ENCODE assay signal across 9 cellular contexts in genomic region chr9:96344458-96345180, GRCh38. TPM values are rescaled to one million over a fixed set of nuclear protein-coding genes. Genes with fewer than 3 reads are reported as not detected.
DNase-seq lines count a peak whose midpoint lies in the region; ATAC-seq and TF ChIP-seq lines count a peak whose summit lies in the region.
"Had no signal": no experiment of that assay in that cellular context is flagged by ENCODE, and none has a peak within 500 bp of the region (broad histone marks: within the 10 kb centered on the region; RNA-seq: fewer than 3 reads in every experiment).

No MANE protein-coding gene starts in this region.

- no peaks in the 10 kb centered on the region for H3K79me2 ChIP-seq in smooth muscle cell (ENCODE audit: low read depth)

- H3F3A ChIP-seq in smooth muscle cell (ENCODE audit: low read depth) = peaks cover 38% of the 10 kb centered on the region

- H3K36me3 ChIP-seq in BJ (ENCODE audit: control insufficient read depth, insufficient read depth, low read length) (peaks cover 5% of the 10 kb centered on the region), smooth muscle cell (ENCODE audit: low read depth) (no peaks in the 10 kb centered on the region)

- H4K20me1 ChIP-seq in smooth muscle cell (ENCODE audit: low read depth) = no peaks in the 10 kb centered on the region

- H3K4me3 ChIP-seq in BJ (ENCODE audit: low read depth, low read length) (no peak overlapping the region), smooth muscle cell (no peak overlapping the region)
- H3K4me3 ChIP-seq: suprapubic skin had no signal

- peaks cover 2% of the 10 kb centered on the region for H3K9me3 ChIP-seq in smooth muscle cell (replicated peaks; ENCODE audit: low read depth)
- H3K9me3 ChIP-seq: suprapubic skin had no signal

- peak overlapping the region; percentile 74 for H3K4me2 ChIP-seq in smooth muscle cell

- H3K27me3 ChIP-seq in BJ (ENCODE audit: control insufficient read depth, insufficient read depth, low read length) (no peaks in the 10 kb centered on the region), smooth muscle cell (ENCODE audit: low read depth) (no peaks in the 10 kb centered on the region)
- H3K27me3 ChIP-seq: suprapubic skin had no signal

- peaks cover 21% of the 10 kb centered on the region for H3K4me1 ChIP-seq in smooth muscle cell (ENCODE audit: low read depth)

- TF ChIP-seq CTCF in BJ (IDR thresholded peaks at IDR 0.05; ENCODE audit: insufficient read depth, low read depth, low read length) = no peak
- no peak for TF ChIP-seq CTCF in smooth muscle cell (IDR thresholded peaks at IDR 0.05; ENCODE audit: borderline replicate concordance, insufficient read depth, poor library complexity, severe bottlenecking)

- H2AFZ ChIP-seq in smooth muscle cell (ENCODE audit: low read depth) = no peak overlapping the region

- H3K9ac ChIP-seq in smooth muscle cell (ENCODE audit: low read depth) = no peak overlapping the region

- 46% methylated on average over 6 of the region's 6 CpGs for WGBS in smooth muscle cell (ENCODE audit: low lambda C conversion rate)

- ATAC-seq in GM21717 (IDR thresholded peaks at IDR 0.05; ENCODE audit: unreplicated experiment) (no peak), GM21737 (IDR thresholded peaks at IDR 0.05; ENCODE audit: unreplicated experiment) (no peak)

- CTCF ChIA-PET in BJ (lab: Yijun Ruan, JAX) = interaction anchor here (0.8 to 2.8 kb wide), 3 partner anchors 17 to 322 kb away, joined by 3 to 13 read pairs (median 3); no protein-coding TSS in a partner anchor

- H3K27ac ChIP-seq in smooth muscle cell (ENCODE audit: low read depth) = peak overlapping the region; percentile 50
- H3K27ac ChIP-seq: suprapubic skin had no signal

- peak; percentile 46 for DNase-seq in BJ (ENCODE audit: low read depth)
- peak; percentile 25 for DNase-seq in NCI-H1105 (lab: John Stamatoyannopoulos, UW)
- peak in 44 of 58 donors; percentile 3 to 83 (median 38) for DNase-seq in anterior cingulate cortex (lab: John Stamatoyannopoulos, UW)
- DNase-seq in hepatic stellate cell (ENCODE audit: low spot score) = peak; percentile 85
- no peak for DNase-seq in smooth muscle cell (lab: John Stamatoyannopoulos, UW; ENCODE audit: unreplicated experiment)
- no peak for DNase-seq in stimulated activated CD4-positive, alpha-beta T cell treated with anti-CD3 and anti-CD28 coated beads, Interleukin-2, amount 100 ng/mL, for 24 hours

- POLR2A ChIA-PET in BJ (lab: Charles Lee) = interaction anchor here (0.6 to 0.8 kb wide), 4 partner anchors 28 to 320 kb away, joined by 3 to 13 read pairs (median 6); no protein-coding TSS in a partner anchor

RNA-seq across cellular contexts. Expression of gene SLC35D2, which starts 38.9 kb away (rescaled TPM):
- 11.3 and 20.4 TPM in 2 replicates for polyA plus RNA-seq in BJ (2011; rRNA removed)
- 7.4 and 9.9 TPM in 2 replicates for polyA minus RNA-seq in BJ (2011; rRNA and poly(A)+ RNA removed)
- total RNA-seq in smooth muscle cell = 15.7 and 25.5 TPM in 2 replicates
- polyA plus RNA-seq in smooth muscle cell = 16.5 and 25.5 TPM in 2 replicates

RNA-seq across cellular contexts. Expression of gene HSD17B3, which starts 42.6 kb away (rescaled TPM):
- polyA plus RNA-seq in BJ (2011; rRNA removed) (0.05 TPM in 1 of 2 replicates, not detected in the other), smooth muscle cell (0.40 and 0.83 TPM in 2 replicates)
- not detected in 2 replicates for polyA minus RNA-seq in BJ (2011; rRNA and poly(A)+ RNA removed)
- 0.31 TPM in 1 of 2 replicates, not detected in the other for total RNA-seq in smooth muscle cell

Comparison
In these comparisons a context has a peak if more than half of its experiments do, and no peak if none do; other contexts are left out.
1. DNase-seq: peak in BJ (single experiment), NCI-H1105 (single experiment), anterior cingulate cortex (44 of 58) and hepatic stellate cell (single experiment); none in smooth muscle cell (single experiment) and stimulated activated CD4-positive, alpha-beta T cell treated with anti-CD3 and anti-CD28 coated beads, Interleukin-2, amount 100 ng/mL, for 24 hours (0 of 2).